ENCODE assay signal across 2 cellular contexts in genomic region chr20:21767200-21767738, GRCh38.
TF ChIP-seq lines count a peak whose summit lies in the region.

No MANE protein-coding gene starts in this region.

TF ChIP-seq in SK-N-SH, 30 proteins besides CTCF, POLR2A, EP300 and RAD21 (continued from another document):
- TF ChIP-seq TAF1 (IDR thresholded peaks at IDR 0.05; ENCODE audit: borderline replicate concordance, low read depth, low read length) (no peak), MEF2A (IDR thresholded peaks at IDR 0.05; ENCODE audit: borderline replicate concordance, low read depth) (no peak), POLR2AphosphoS5 (IDR thresholded peaks at IDR 0.05; ENCODE audit: low read depth, low read length) (no peak), EZH2phosphoT487 (IDR thresholded peaks at IDR 0.05; ENCODE audit: borderline replicate concordance, low read depth) (no peak), TCF12 (IDR thresholded peaks at IDR 0.05) (no peak), USF1 (IDR thresholded peaks at IDR 0.05; ENCODE audit: borderline replicate concordance, low read depth) (no peak), GABPA (IDR thresholded peaks at IDR 0.05; ENCODE audit: low read depth) (no peak), NFIC (IDR thresholded peaks at IDR 0.05; ENCODE audit: borderline replicate concordance) (no peak), YY1 (IDR thresholded peaks at IDR 0.05; ENCODE audit: low read depth) (no peak), JUND (IDR thresholded peaks at IDR 0.05) (no peak), SIN3A (IDR thresholded peaks at IDR 0.05; ENCODE audit: borderline replicate concordance, low read depth, low read length) (no peak)
- TF ChIP-seq, protein P1, sequence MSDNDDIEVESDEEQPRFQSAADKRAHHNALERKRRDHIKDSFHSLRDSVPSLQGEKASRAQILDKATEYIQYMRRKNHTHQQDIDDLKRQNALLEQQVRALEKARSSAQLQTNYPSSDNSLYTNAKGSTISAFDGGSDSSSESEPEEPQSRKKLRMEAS (IDR thresholded peaks at IDR 0.05; ENCODE audit: low read depth): no peak
TF ChIP-seq in SK-N-SH: peak in this region for 0.

TF ChIP-seq in SK-N-SH treated with all-trans-retinoic acid at 6 μM for 48 hours, 23 proteins besides CTCF, POLR2A, EP300 and RAD21 (continued from another document):
- TF ChIP-seq CREB5 (CRISPR knock-in tag; IDR thresholded peaks at IDR 0.05; ENCODE audit: low read depth): no peak
- TF ChIP-seq BACH2 (CRISPR knock-in tag; IDR thresholded peaks at IDR 0.05; ENCODE audit: borderline replicate concordance): no peak
- no peak for TF ChIP-seq ISL1 (CRISPR knock-in tag; IDR thresholded peaks at IDR 0.05)
- TF ChIP-seq ESRRG (CRISPR knock-in tag; IDR thresholded peaks at IDR 0.05): no peak
- no peak for TF ChIP-seq GLIS3 (CRISPR knock-in tag; IDR thresholded peaks at IDR 0.05)
- TF ChIP-seq ZNF8 (CRISPR knock-in tag; IDR thresholded peaks at IDR 0.05): no peak
- TF ChIP-seq ZC3H10 (CRISPR knock-in tag; IDR thresholded peaks at IDR 0.05): no peak
